In genomic region chr9:35757527-35758275, GRCh38 we compare ENCODE assay signal across 1 cellular context.
TF ChIP-seq lines count a peak whose summit lies in the region.

No MANE protein-coding gene starts in this region.

TF ChIP-seq in K562, 482 proteins besides CTCF, POLR2A, EP300 and RAD21 (continued from another document and continues in another):
- TF ChIP-seq CEBPG (CRISPR knock-in tag; IDR thresholded peaks at IDR 0.05): no peak
- peak; percentile 35; a peak in 1 of 4 replicates for TF ChIP-seq CEBPG (tag; conservative IDR thresholded peaks at IDR 0.05 in 1 of 2, IDR thresholded peaks at IDR 0.05 in 1 of 2)
- TF ChIP-seq FOXA3 (CRISPR knock-in tag; conservative IDR thresholded peaks at IDR 0.05 in 1 of 2, IDR thresholded peaks at IDR 0.05 in 1 of 2): no peak
- no peak for TF ChIP-seq SREBF2 (CRISPR knock-in tag; IDR thresholded peaks at IDR 0.05)
- no peak for TF ChIP-seq ZNF589 (CRISPR knock-in tag; IDR thresholded peaks at IDR 0.05; ENCODE audit: low read depth)
- TF ChIP-seq POLR2B (IDR thresholded peaks at IDR 0.05; ENCODE audit: low read depth, partially characterized antibody): peak; percentile 65
- TF ChIP-seq NR1H2 (CRISPR knock-in tag; IDR thresholded peaks at IDR 0.05): no peak
- TF ChIP-seq PML (IDR thresholded peaks at IDR 0.05; ENCODE audit: low read length): no peak
- TF ChIP-seq MAFF (IDR thresholded peaks at IDR 0.05; ENCODE audit: low read length): no peak
- TF ChIP-seq CHD4 (IDR thresholded peaks at IDR 0.05; ENCODE audit: insufficient read depth, insufficient replicate concordance, low read depth, low read length, poor library complexity, severe bottlenecking): no peak
- TF ChIP-seq RBM17 (IDR thresholded peaks at IDR 0.05; ENCODE audit: borderline replicate concordance, low read depth, low read length): no peak
- TF ChIP-seq ZNF3 (CRISPR knock-in tag; IDR thresholded peaks at IDR 0.05): no peak
- 0 out of 2 replicates have a peak, but pooled peaks have one; percentile 36 for TF ChIP-seq SPI1 (IDR thresholded peaks at IDR 0.05; ENCODE audit: borderline replicate concordance, low read depth, low read length)
- no peak for TF ChIP-seq ZNF324 (CRISPR knock-in tag; IDR thresholded peaks at IDR 0.05)
- TF ChIP-seq ZNF696 (CRISPR knock-in tag; conservative IDR thresholded peaks at IDR 0.05): no peak
- no peak for TF ChIP-seq E2F3 (CRISPR knock-in tag; IDR thresholded peaks at IDR 0.05)
- no peak for TF ChIP-seq UBTF (IDR thresholded peaks at IDR 0.05; ENCODE audit: borderline replicate concordance in 1 of 2, low read depth in 2 of 2, low read length in 2 of 2)
- TF ChIP-seq ZBTB12 (CRISPR knock-in tag; IDR thresholded peaks at IDR 0.05): no peak
- no peak for TF ChIP-seq ASH1L (IDR thresholded peaks at IDR 0.05; ENCODE audit: borderline replicate concordance, low read depth, partially characterized antibody)
- no peak for TF ChIP-seq BACH1 (tag; IDR thresholded peaks at IDR 0.05)
- TF ChIP-seq ZFP1 (CRISPR knock-in tag; IDR thresholded peaks at IDR 0.05): no peak
- no peak for TF ChIP-seq GTF3C2 (IDR thresholded peaks at IDR 0.05; ENCODE audit: borderline replicate concordance, extremely low read depth, insufficient read length)
- TF ChIP-seq CHD7 (IDR thresholded peaks at IDR 0.05; ENCODE audit: low read depth, low read length): no peak
- no peak for TF ChIP-seq ZNF584 (CRISPR knock-in tag; IDR thresholded peaks at IDR 0.05; ENCODE audit: low read depth)
- TF ChIP-seq DIDO1 (tag; IDR thresholded peaks at IDR 0.05; ENCODE audit: low read depth): no peak
- TF ChIP-seq ZNF274 (IDR thresholded peaks at IDR 0.05; ENCODE audit: borderline replicate concordance, low read depth, low read length): no peak
- no peak for TF ChIP-seq ZNF239 (CRISPR knock-in tag; IDR thresholded peaks at IDR 0.05)
- no peak for TF ChIP-seq NR4A1 (CRISPR knock-in tag; IDR thresholded peaks at IDR 0.05)
- TF ChIP-seq NR4A1 (tag; IDR thresholded peaks at IDR 0.05): no peak
- TF ChIP-seq SIN3B (IDR thresholded peaks at IDR 0.05; ENCODE audit: low read depth): no peak
- TF ChIP-seq KAT8 (IDR thresholded peaks at IDR 0.05; ENCODE audit: low read depth): no peak
- TF ChIP-seq ZNF830 (CRISPR knock-in tag; IDR thresholded peaks at IDR 0.05): no peak
- TF ChIP-seq EZH2 (IDR thresholded peaks at IDR 0.05; ENCODE audit: borderline replicate concordance, low read depth, low read length): no peak
- TF ChIP-seq ELF2 (CRISPR knock-in tag; IDR thresholded peaks at IDR 0.05): no peak
- no peak for TF ChIP-seq USF2 (CRISPR knock-in tag; IDR thresholded peaks at IDR 0.05)
- no peak for TF ChIP-seq PRDM10 (IDR thresholded peaks at IDR 0.05; ENCODE audit: partially characterized antibody)
- no peak for TF ChIP-seq GABPA (tag; conservative IDR thresholded peaks at IDR 0.05; ENCODE audit: low read depth)
